Comparison of ENCODE assay signal across 13 cellular contexts in the genomic region with DNA sequence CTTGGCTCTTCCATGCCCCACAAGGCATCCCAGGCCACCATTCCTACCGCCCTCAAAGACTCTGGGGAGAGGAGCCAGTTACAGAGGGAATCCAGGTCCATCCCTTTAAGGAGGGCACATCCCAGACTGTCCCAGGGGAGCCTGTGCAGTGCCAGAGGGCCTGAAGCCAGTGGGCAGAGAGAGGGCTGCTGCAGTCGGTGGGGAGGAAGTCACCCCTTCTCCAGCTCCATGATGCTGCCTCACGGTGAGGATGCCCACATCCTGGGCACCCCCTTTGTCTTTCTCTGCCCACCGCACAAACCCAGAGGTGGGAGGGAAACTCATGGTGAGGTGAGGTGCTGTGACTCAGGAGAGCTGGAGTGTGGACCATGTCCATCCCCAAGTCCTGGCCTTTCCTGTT. TPM values are rescaled to one million over a fixed set of nuclear protein-coding genes. Genes with fewer than 3 reads are reported as not detected.
A peak's percentile ranks its signal among the peaks of the same experiment; 100 is the strongest.
DNase-seq lines count a peak whose midpoint lies in the region; ATAC-seq and TF ChIP-seq lines count a peak whose summit lies in the region.
"Had no signal": no experiment of that assay in that cellular context is flagged by ENCODE, and none has a peak within 500 bp of the region (broad histone marks: within the 10 kb centered on the region; RNA-seq: fewer than 3 reads in every experiment).

No MANE protein-coding gene starts in this region.

- H3K4me3 ChIP-seq in suprapubic skin (no peak overlapping the region), gastroesophageal sphincter (no peak overlapping the region)

- TF ChIP-seq EP300 in suprapubic skin (IDR thresholded peaks at IDR 0.05) = no peak
- TF ChIP-seq EP300 in gastroesophageal sphincter (IDR thresholded peaks at IDR 0.05) = no peak

- H3K36me3 ChIP-seq in suprapubic skin (no peaks in the 10 kb centered on the region), gastroesophageal sphincter (no peaks in the 10 kb centered on the region)

- H3K4me1 ChIP-seq in suprapubic skin (peaks cover 38% of the 10 kb centered on the region), gastroesophageal sphincter (peaks cover 0 to 22% (median 5%) of the 10 kb centered on the region in 3 donors)

- no peak for TF ChIP-seq POLR2A in suprapubic skin (IDR thresholded peaks at IDR 0.05)
- TF ChIP-seq POLR2A in gastroesophageal sphincter (IDR thresholded peaks at IDR 0.05) = no peak

- peaks cover 16% of the 10 kb centered on the region for H3K4me1 Mint-ChIP-seq in activated T-cell treated with anti-CD3 and anti-CD28 coated beads, Interleukin-2, amount 50 U/mL, for 4 hours (ENCODE audit: low read depth)
- H3K4me1 Mint-ChIP-seq in IgD-negative memory B cell = peaks cover 16 to 19% (median 17%) of the 10 kb centered on the region in 3 donors
- H3K4me1 Mint-ChIP-seq in effector memory CD8-positive, alpha-beta T cell (ENCODE audit: low read depth in 2 of 2) = peaks cover 10 to 13% of the 10 kb centered on the region in 2 donors

- peak; percentile 17 to 48 for ATAC-seq in activated T-cell treated with anti-CD3 and anti-CD28 coated beads, Interleukin-2, amount 50 U/mL, for 4 hours
- ATAC-seq in effector memory CD8-positive, alpha-beta T cell (replicated peaks) = peak; percentile 40
- ATAC-seq in gastroesophageal sphincter = no peak

- 64% methylated on average over 3 of the region's 4 CpGs for WGBS in suprapubic skin
- 60% methylated on average over 1 of the region's 4 CpGs; no CpG with 5 or more reads in 1 of the 2 donors for WGBS in gastroesophageal sphincter (ENCODE audit: low coverage in 1 of 2), 2 donors

- DNase-seq in activated T-cell treated with anti-CD3 and anti-CD28 coated beads, Interleukin-2, amount 50 U/mL, for 4 hours = no peak
- DNase-seq in activated T-cell treated with anti-CD3 and anti-CD28 coated beads for 4 hours (no peak), suprapubic skin (ENCODE audit: low spot score in 2 of 2) (no peak), COLO829 (ENCODE audit: low spot score) (no peak)
- no peak for DNase-seq in effector memory CD8-positive, alpha-beta T cell
- DNase-seq in stimulated activated CD4-positive, alpha-beta T cell treated with anti-CD3 and anti-CD28 coated beads, Interleukin-15, amount 100 ng/mL, for 24 hours = no peak
- DNase-seq: ACHN; cerebellar nuclear complex; EL; NCI-H2081; stimulated activated CD4-positive, alpha-beta T cell treated with anti-CD3 and anti-CD28 coated beads, Interleukin-2, amount 100 ng/mL, for 24 hours had no signal

- TF ChIP-seq CTCF in suprapubic skin (IDR thresholded peaks at IDR 0.05) (no peak), gastroesophageal sphincter (IDR thresholded peaks at IDR 0.05) (no peak)

- H3K27ac ChIP-seq in suprapubic skin = peak overlapping the region; percentile 82
- H3K27ac ChIP-seq in gastroesophageal sphincter = no peak overlapping the region

- peaks cover 28% of the 10 kb centered on the region for H3K27me3 Mint-ChIP-seq in activated T-cell treated with anti-CD3 and anti-CD28 coated beads, Interleukin-2, amount 50 U/mL, for 4 hours (ENCODE audit: low read depth)
- peaks cover 4% of the 10 kb centered on the region for H3K27me3 Mint-ChIP-seq in IgD-negative memory B cell
- peaks cover 40 to 59% of the 10 kb centered on the region in 2 donors for H3K27me3 Mint-ChIP-seq in effector memory CD8-positive, alpha-beta T cell

- no peaks in the 10 kb centered on the region for H3K9me3 ChIP-seq in suprapubic skin
- H3K9me3 ChIP-seq in gastroesophageal sphincter = no peaks in the 10 kb centered on the region

- peak overlapping the region in 1 of 3 donors; percentile 20 for H3K27ac Mint-ChIP-seq in IgD-negative memory B cell
- peak overlapping the region; percentile 44 to 60 for H3K27ac Mint-ChIP-seq in effector memory CD8-positive, alpha-beta T cell

- H3K27me3 ChIP-seq in suprapubic skin (peaks cover 1% of the 10 kb centered on the region), gastroesophageal sphincter (peaks cover 70% of the 10 kb centered on the region)

- no peaks in the 10 kb centered on the region for H3K9me3 Mint-ChIP-seq in activated T-cell treated with anti-CD3 and anti-CD28 coated beads, Interleukin-2, amount 50 U/mL, for 4 hours
- no peaks in the 10 kb centered on the region for H3K9me3 Mint-ChIP-seq in IgD-negative memory B cell
- H3K9me3 Mint-ChIP-seq in effector memory CD8-positive, alpha-beta T cell = no peaks in the 10 kb centered on the region

- no peak overlapping the region for H3K4me3 Mint-ChIP-seq in activated T-cell treated with anti-CD3 and anti-CD28 coated beads, Interleukin-2, amount 50 U/mL, for 4 hours
- H3K4me3 Mint-ChIP-seq in IgD-negative memory B cell = peak overlapping the region in 3 of 4 donors; percentile 54 to 89 (median 67)
- H3K4me3 Mint-ChIP-seq in effector memory CD8-positive, alpha-beta T cell = peak overlapping the region; percentile 52 to 59

- no peaks in the 10 kb centered on the region for H3K36me3 Mint-ChIP-seq in activated T-cell treated with anti-CD3 and anti-CD28 coated beads, Interleukin-2, amount 50 U/mL, for 4 hours (ENCODE audit: insufficient read depth)
- H3K36me3 Mint-ChIP-seq in IgD-negative memory B cell = no peaks in the 10 kb centered on the region
- no peaks in the 10 kb centered on the region for H3K36me3 Mint-ChIP-seq in effector memory CD8-positive, alpha-beta T cell (ENCODE audit: insufficient read depth)

RNA-seq across cellular contexts. Expression of gene ANKRD33B, which starts 26.3 kb away (rescaled TPM):
- total RNA-seq in activated T-cell treated with anti-CD3 and anti-CD28 coated beads, Interleukin-2, amount 50 U/mL, for 4 hours = 10 to 100 TPM in 1 of 3 donors, 1 to 10 TPM in 2; 7.7 to 20.2 (median 9.7) TPM
- polyA plus RNA-seq in IgD-negative memory B cell = 1.5 TPM
- total RNA-seq in suprapubic skin (10 to 100 TPM; 16.7 to 27.0 (median 24.8) TPM), gastroesophageal sphincter (10 to 100 TPM in 1 of 4 donors, 1 to 10 TPM in 3; 4.4 to 17.2 (median 5.9) TPM)
